In genomic region chr3:29011441-29011840, GRCh38 we compare ENCODE assay signal across 18 cellular contexts.
DNase-seq lines count a peak whose midpoint lies in the region; ATAC-seq, FAIRE-seq and TF ChIP-seq lines count a peak whose summit lies in the region.
"Had no signal": no experiment of that assay in that cellular context is flagged by ENCODE, and none has a peak within 500 bp of the region (broad histone marks: within the 10 kb centered on the region; RNA-seq: fewer than 3 reads in every experiment).

No MANE protein-coding gene starts in this region.

- H3K9me3 ChIP-seq in astrocyte (ENCODE audit: insufficient read depth, low read depth, low read length) (no peaks in the 10 kb centered on the region), neuronal stem cell (replicated peaks in 1 of 2; ENCODE audit: control insufficient read depth in 2 of 2, insufficient read depth in 1 of 2, low read depth in 1 of 2, low read length in 2 of 2) (peaks cover 0 to 2% of the 10 kb centered on the region in 2 donors)
- H3K9me3 ChIP-seq: A549 had no signal

- H3K23ac ChIP-seq in neuronal stem cell (ENCODE audit: low read depth, low read length, poor library complexity), result no peak overlapping the region

- H3K4me1 Mint-ChIP-seq in astrocyte (ENCODE audit: low read depth, unreplicated experiment), result peaks cover 3% of the 10 kb centered on the region
- H3K4me1 Mint-ChIP-seq: H9 had no signal

- no peak overlapping the region for H3K27ac Mint-ChIP-seq in astrocyte (ENCODE audit: unreplicated experiment)
- H3K27ac Mint-ChIP-seq: CD4-positive, alpha-beta T cell; H9 had no signal

- H3K27me3 ChIP-seq in astrocyte (ENCODE audit: insufficient read depth, low read length) (no peaks in the 10 kb centered on the region), neuronal stem cell (ENCODE audit: control insufficient read depth in 3 of 3, insufficient read depth in 3 of 3, low read depth in 1 of 3, low read length in 3 of 3) (no peaks in the 10 kb centered on the region)

- TF ChIP-seq CTCF in astrocyte (IDR thresholded peaks at IDR 0.05; ENCODE audit: insufficient read depth, low read depth, low read length), result no peak

- no peak for TF ChIP-seq POLR2A in GM12891 (IDR thresholded peaks at IDR 0.05; ENCODE audit: low read depth, low read length)

- H3K4me1 ChIP-seq in astrocyte (ENCODE audit: insufficient read depth, low read length) (no peaks in the 10 kb centered on the region), neuronal stem cell (ENCODE audit: control insufficient read depth in 2 of 2, insufficient read depth in 1 of 2, low read depth in 1 of 2, low read length in 2 of 2) (peaks cover 0 to 10% of the 10 kb centered on the region in 2 donors)
- H3K4me1 ChIP-seq: A549 had no signal

- no peak overlapping the region for H2BK15ac ChIP-seq in neuronal stem cell (ENCODE audit: low read length)

- no peak overlapping the region for H3K18ac ChIP-seq in neuronal stem cell (ENCODE audit: low read length)

- H3K9ac ChIP-seq in astrocyte (ENCODE audit: low read length) (no peak overlapping the region), neuronal stem cell (ENCODE audit: low read depth, low read length, poor library complexity) (no peak overlapping the region)

- no peaks in the 10 kb centered on the region for H4K20me1 ChIP-seq in astrocyte (ENCODE audit: insufficient read depth, low read length)

- H3K4me3 ChIP-seq in astrocyte (ENCODE audit: insufficient read depth, low read depth, low read length) (no peak overlapping the region), neuronal stem cell (ENCODE audit: low read length in 2 of 2) (no peak overlapping the region)
- H3K4me3 ChIP-seq: A549 had no signal

- H4K91ac ChIP-seq in neuronal stem cell (ENCODE audit: low read depth, low read length, poor library complexity), result no peak overlapping the region

- H3K4me2 ChIP-seq in astrocyte (ENCODE audit: low read length) (no peak overlapping the region), neuronal stem cell (ENCODE audit: insufficient read depth, low read length, poor library complexity, severe bottlenecking) (no peak overlapping the region)
- H3K4me2 ChIP-seq: A549 had no signal

- DNase-seq in NCI-H1105 treated with DMSO at 0.1 percent for 48 hours (lab: John Stamatoyannopoulos, UW) (peak; percentile 14), NCI-H1105 (lab: John Stamatoyannopoulos, UW) (no peak), astrocyte (ENCODE audit: low read depth) (peak; percentile 30), inferior parietal cortex (ENCODE audit: extremely low spot score) (peak; percentile 11), neuronal stem cell (ENCODE audit: low spot score) (no peak), GM12891 (ENCODE audit: insufficient read length, low spot score) (no peak)
- DNase-seq in stimulated activated naive CD8-positive, alpha-beta T cell treated with anti-CD3 and anti-CD28 coated beads, Interleukin-15, Interleukin-2, amounts not matched to agents 100 U/mL and 50 U/mL, for 24 hours, result no peak
- DNase-seq: AML-193; CD4-positive, alpha-beta T cell; DMS153; DMS79; GDM1; H9 had no signal

- H3K27ac ChIP-seq in astrocyte (ENCODE audit: low read depth, low read length) (no peak overlapping the region), neuronal stem cell (replicated peaks; ENCODE audit: low read length) (peak overlapping the region; percentile 20)
- H3K27ac ChIP-seq: 22Rv1, A549, C4-2B had no signal

- H2AFZ ChIP-seq in astrocyte (ENCODE audit: low read depth, low read length) (no peak overlapping the region), neuronal stem cell (ENCODE audit: low read length) (no peak overlapping the region)

- WGBS in neuronal stem cell (ENCODE audit: extremely low coverage in 2 of 2, insufficient read length in 2 of 2, insufficient replicate concordance in 1 of 2), 2 donors, result no CpG with 5 or more reads among the region's 2 CpGs

- no peaks in the 10 kb centered on the region for H3K79me2 ChIP-seq in astrocyte (ENCODE audit: insufficient read depth, low read length)

- H3K14ac ChIP-seq in neuronal stem cell (ENCODE audit: low read length), result no peak overlapping the region

- H2AK5ac ChIP-seq in neuronal stem cell (ENCODE audit: low read depth, low read length), result no peak overlapping the region

- H3K4ac ChIP-seq in neuronal stem cell (ENCODE audit: low read length), result no peak overlapping the region

- H3K36me3 ChIP-seq in astrocyte (ENCODE audit: insufficient read depth, low read length) (no peaks in the 10 kb centered on the region), neuronal stem cell (replicated peaks in 1 of 2; ENCODE audit: control insufficient read depth in 2 of 2, insufficient read depth in 2 of 2, low read length in 2 of 2) (no peaks in the 10 kb centered on the region)

- no peak overlapping the region for H2BK5ac ChIP-seq in neuronal stem cell (ENCODE audit: low read length)

- no peak overlapping the region for H3K4me3 Mint-ChIP-seq in astrocyte (ENCODE audit: unreplicated experiment)
- H3K4me3 Mint-ChIP-seq: CD4-positive, alpha-beta T cell; H9 had no signal

- no peaks in the 10 kb centered on the region for H3K27me3 Mint-ChIP-seq in astrocyte (ENCODE audit: low read depth, unreplicated experiment)
- H3K27me3 Mint-ChIP-seq: CD4-positive, alpha-beta T cell had no signal

- no peaks in the 10 kb centered on the region for H3K36me3 Mint-ChIP-seq in astrocyte (ENCODE audit: low read depth, unreplicated experiment)

- ATAC-seq in HG03432 (IDR thresholded peaks at IDR 0.05; ENCODE audit: unreplicated experiment), result no peak
- ATAC-seq in stimulated activated naive CD8-positive, alpha-beta T cell treated with anti-CD3 and anti-CD28 coated beads, Interleukin-15, Interleukin-2, amounts not matched to agents 100 U/mL and 50 U/mL, for 24 hours, result no peak
- ATAC-seq: A549 had no signal

- H4K8ac ChIP-seq in neuronal stem cell (ENCODE audit: low read depth, low read length), result no peak overlapping the region

- no peaks in the 10 kb centered on the region for H3K9me3 Mint-ChIP-seq in astrocyte (ENCODE audit: unreplicated experiment)
- H3K9me3 Mint-ChIP-seq: CD4-positive, alpha-beta T cell; H9 had no signal

- no peaks in the 10 kb centered on the region for H3K79me1 ChIP-seq in neuronal stem cell (ENCODE audit: low read depth, low read length)

- no peak overlapping the region for H2BK120ac ChIP-seq in neuronal stem cell (ENCODE audit: low read depth, low read length)

- H2BK12ac ChIP-seq in neuronal stem cell (ENCODE audit: low read length), result no peak overlapping the region

- no peak for FAIRE-seq in astrocyte (lab: Jason Lieb, UNC)
- no peak for FAIRE-seq in GM12891 (lab: Jason Lieb, UNC)
- FAIRE-seq: A549, H1 had no signal

TF ChIP-seq in GM12891, 5 proteins besides CTCF, POLR2A, EP300 and RAD21:
- TF ChIP-seq PAX5 (IDR thresholded peaks at IDR 0.05; ENCODE audit: insufficient read depth, low read length, severe bottlenecking) (no peak), POU2F2 (IDR thresholded peaks at IDR 0.05; ENCODE audit: low read depth, low read length) (no peak), SPI1 (IDR thresholded peaks at IDR 0.05; ENCODE audit: low read depth, low read length) (no peak), POLR2AphosphoS5 (IDR thresholded peaks at IDR 0.05; ENCODE audit: low read depth, low read length) (no peak), TAF1 (IDR thresholded peaks at IDR 0.05; ENCODE audit: low read depth, low read length) (no peak)

Comparison
In these comparisons a context has a peak if more than half of its experiments do, and no peak if none do; other contexts are left out.
1. DNase-seq: peak in NCI-H1105 treated with DMSO at 0.1 percent for 48 hours (single experiment), astrocyte (single experiment) and inferior parietal cortex (single experiment); none in NCI-H1105 (single experiment), neuronal stem cell (single experiment), stimulated activated naive CD8-positive, alpha-beta T cell treated with anti-CD3 and anti-CD28 coated beads, Interleukin-15, Interleukin-2, amounts not matched to agents 100 U/mL and 50 U/mL, for 24 hours (single experiment) and GM12891 (single experiment).